ENCODE assay signal across 2 cellular contexts in genomic region chr17:69588316-69588715, GRCh38.
TF ChIP-seq lines count a peak whose summit lies in the region.

No MANE protein-coding gene starts in this region.

TF ChIP-seq in A549, 52 proteins besides CTCF, POLR2A, EP300 and RAD21:
- no peak for TF ChIP-seq BCL3 (IDR thresholded peaks at IDR 0.05)
- no peak for TF ChIP-seq PHF8 (IDR thresholded peaks at IDR 0.05; ENCODE audit: borderline replicate concordance, low read depth)
- TF ChIP-seq USF2 (IDR thresholded peaks at IDR 0.05), result no peak
- TF ChIP-seq HOXB13 (CRISPR knock-in tag; IDR thresholded peaks at IDR 0.05; ENCODE audit: low read depth), result no peak
- TF ChIP-seq RCOR1 (IDR thresholded peaks at IDR 0.05; ENCODE audit: low read depth, low read length), result no peak
- no peak for TF ChIP-seq ELK1 (IDR thresholded peaks at IDR 0.05; ENCODE audit: low read depth, low read length)

TF ChIP-seq in IMR-90, 13 proteins besides CTCF, POLR2A, EP300 and RAD21 (continued from another document):
- no peak for TF ChIP-seq FOS (IDR thresholded peaks at IDR 0.05; ENCODE audit: low read depth, low read length)
- no peak for TF ChIP-seq ELK1 (IDR thresholded peaks at IDR 0.05; ENCODE audit: borderline replicate concordance, low read depth, low read length)
- no peak for TF ChIP-seq MXI1 (IDR thresholded peaks at IDR 0.05; ENCODE audit: borderline replicate concordance, low read depth, low read length)
- no peak for TF ChIP-seq BHLHE40 (IDR thresholded peaks at IDR 0.05; ENCODE audit: low read depth, low read length)
- no peak for TF ChIP-seq RFX5 (IDR thresholded peaks at IDR 0.05; ENCODE audit: low read depth, low read length)
- TF ChIP-seq USF2 (IDR thresholded peaks at IDR 0.05; ENCODE audit: low read depth, low read length), result no peak
- no peak for TF ChIP-seq CEBPB (IDR thresholded peaks at IDR 0.05; ENCODE audit: low read depth, low read length)
- no peak for TF ChIP-seq SMC3 (IDR thresholded peaks at IDR 0.05; ENCODE audit: low read depth, low read length)
- no peak for TF ChIP-seq MAZ (IDR thresholded peaks at IDR 0.05; ENCODE audit: borderline replicate concordance, low read depth, low read length)
- no peak for TF ChIP-seq CHD1 (IDR thresholded peaks at IDR 0.05; ENCODE audit: low read depth, low read length)
- no peak for TF ChIP-seq MAFK (IDR thresholded peaks at IDR 0.05; ENCODE audit: low read depth, low read length)
- TF ChIP-seq NFE2L2 (IDR thresholded peaks at IDR 0.05; ENCODE audit: low read depth, low read length), result no peak
